In genomic region chr9:109012009-109012875, GRCh38 we compare ENCODE assay signal across 8 cellular contexts. TPM values are rescaled to one million over a fixed set of nuclear protein-coding genes. Genes with fewer than 3 reads are reported as not detected.
DNase-seq lines count a peak whose midpoint lies in the region; ATAC-seq, FAIRE-seq and TF ChIP-seq lines count a peak whose summit lies in the region.

No MANE protein-coding gene starts in this region.

- BruUV-seq in HepG2 (replicated peaks; lab: Mats Ljungman, UMichigan) = TSS peak; percentile 50

- H3K79me2 ChIP-seq in HepG2 (ENCODE audit: insufficient read depth, low read length) = peaks cover 51% of the 10 kb centered on the region

- peak overlapping the region; percentile 98 for H3K4me2 ChIP-seq in HepG2 (ENCODE audit: low read depth, low read length)

- no peaks in the 10 kb centered on the region for H3K27me3 Mint-ChIP-seq in activated CD4-positive, alpha-beta T cell treated with anti-CD3 and anti-CD28 coated beads for 36 hours
- no peaks in the 10 kb centered on the region for H3K27me3 Mint-ChIP-seq in dendritic cell treated with granulocyte-macrophage colony-stimulating factor and Interleukin-4, amounts not matched to agents 40 ng/mL and 50 ng/mL, for 4 days

- peak; percentile 19 for ATAC-seq in HG02623 (IDR thresholded peaks at IDR 0.05; ENCODE audit: unreplicated experiment)
- peak; percentile 51 for ATAC-seq in activated CD4-positive, alpha-beta T cell treated with anti-CD3 and anti-CD28 coated beads for 36 hours
- ATAC-seq in HepG2 = peak; percentile 49

- POLR2A ChIA-PET in activated CD4-positive, alpha-beta T cell treated with anti-CD3 and anti-CD28 coated beads for 36 hours (lab: Charles Lee) = no interaction called here
- POLR2A ChIA-PET in HepG2 (lab: Yijun Ruan, JAX) = interaction anchor here (1.0 to 1.7 kb wide), 2 partner anchors 8 to 11 kb away, joined by 3 to 4 read pairs; no protein-coding TSS in a partner anchor

- FAIRE-seq in GM12891 (lab: Jason Lieb, UNC) (peak; percentile 76), HepG2 (lab: Jason Lieb, UNC) (no peak)

- TF ChIP-seq POLR2A in GM12891 (IDR thresholded peaks at IDR 0.05; ENCODE audit: low read depth, low read length) = no peak
- peak in 1 of 2 experiments; percentile 39; a peak in 1 of 4 replicates for TF ChIP-seq POLR2A in HepG2 (IDR thresholded peaks at IDR 0.05; ENCODE audit: insufficient read depth in 1 of 2, low read depth in 2 of 2, low read length in 2 of 2)

- intact Hi-C loops in activated CD4-positive, alpha-beta T cell treated with anti-CD3 and anti-CD28 coated beads for 36 hours (cut with DNase I, micrococcal nuclease) = loop anchor here (1.0 to 5.0 kb wide), 10 partner anchors 85 to 1770 kb away; partner anchors contain the start of genes EPB41L4B (in 1 of the 2), KLF4 (in 1 of the 2), RAD23B (in 1 of the 2) and TXN (in 1 of the 2)
- intact Hi-C loops in dendritic cell treated with granulocyte-macrophage colony-stimulating factor and Interleukin-4, amounts not matched to agents 40 ng/mL and 50 ng/mL, for 4 days (cut with micrococcal nuclease) = loop anchor here (5.0 kb wide), 2 partner anchors 80 to 105 kb away; partner anchors contain the start of genes ABITRAM, ELP1 and TMEM245
- intact Hi-C loops in HepG2 (cut with micrococcal nuclease; ENCODE audit: unreplicated experiment) = loop anchor here (5.0 kb wide), 1 partner anchor 110 kb away; no protein-coding TSS in a partner anchor

- 2% methylated on average over 20 of the region's 29 CpGs for WGBS in HepG2 (ENCODE audit: low lambda C conversion rate)

- TF ChIP-seq EP300 in HepG2 (IDR thresholded peaks at IDR 0.05; ENCODE audit: low read depth in 2 of 2, low read length in 2 of 2) (no peak), HepG2 (CRISPR knock-in tag; IDR thresholded peaks at IDR 0.05; ENCODE audit: borderline replicate concordance) (no peak)

- CTCF ChIA-PET in activated CD4-positive, alpha-beta T cell treated with anti-CD3 and anti-CD28 coated beads for 36 hours (lab: Charles Lee) = interaction anchor here (0.7 kb wide), 1 partner anchor 58 kb away, joined by 3 read pairs; no protein-coding TSS in a partner anchor
- CTCF ChIA-PET in HepG2 (lab: Yijun Ruan, JAX; ENCODE audit: low intra/inter-chr PET ratio, low total read pairs) = no interaction called here

- peaks cover 47% of the 10 kb centered on the region for H3K4me1 ChIP-seq in HepG2 (ENCODE audit: insufficient read depth, low read length)

- peak overlapping the region; percentile 83 for H3K9ac ChIP-seq in HepG2 (ENCODE audit: insufficient read depth, low read depth, low read length)

- no peaks in the 10 kb centered on the region for H3K9me3 ChIP-seq in HepG2 (ENCODE audit: low read length)

- peak overlapping the region; percentile 82 for H3K27ac Mint-ChIP-seq in activated CD4-positive, alpha-beta T cell treated with anti-CD3 and anti-CD28 coated beads for 36 hours
- H3K27ac Mint-ChIP-seq in dendritic cell treated with granulocyte-macrophage colony-stimulating factor and Interleukin-4, amounts not matched to agents 40 ng/mL and 50 ng/mL, for 4 days = peak overlapping the region; percentile 93

- no peaks in the 10 kb centered on the region for H3K36me3 ChIP-seq in HepG2 (replicated peaks in 1 of 2; ENCODE audit: control insufficient read depth in 1 of 2, insufficient read depth in 2 of 2, low read length in 2 of 2)

- H3K4me3 ChIP-seq in HepG2 (replicated peaks in 1 of 3; ENCODE audit: insufficient read depth in 1 of 3, low read depth in 2 of 3, low read length in 3 of 3) = peak overlapping the region; percentile 81 to 95 (median 90)

- TF ChIP-seq RAD21 in HepG2 (CRISPR knock-in tag; IDR thresholded peaks at IDR 0.05) = no peak

- in situ Hi-C loops in HepG2 (cut with HindIII; ENCODE audit: extremely low pct_ligation_motif_present, low pct_unique_long_range_greater_than_20kb) = no loop called here

- H4K20me1 ChIP-seq in HepG2 (ENCODE audit: insufficient read depth, low read length) = peaks cover 3% of the 10 kb centered on the region; the same call in 1 of the 2 replicates

- TF ChIP-seq CTCF in HepG2 (CRISPR knock-in tag; IDR thresholded peaks at IDR 0.05) = no peak

- peaks cover 32% of the 10 kb centered on the region for H3K4me1 Mint-ChIP-seq in activated CD4-positive, alpha-beta T cell treated with anti-CD3 and anti-CD28 coated beads for 36 hours
- H3K4me1 Mint-ChIP-seq in dendritic cell treated with granulocyte-macrophage colony-stimulating factor and Interleukin-4, amounts not matched to agents 40 ng/mL and 50 ng/mL, for 4 days (ENCODE audit: low read depth) = peaks cover 53% of the 10 kb centered on the region

- no peaks in the 10 kb centered on the region; a peak in 1 of 5 replicates for H3K27me3 ChIP-seq in HepG2 (ENCODE audit: control insufficient read depth in 1 of 2, insufficient read depth in 2 of 2, low read length in 2 of 2)

- H3K9me3 Mint-ChIP-seq in activated CD4-positive, alpha-beta T cell treated with anti-CD3 and anti-CD28 coated beads for 36 hours (ENCODE audit: low read depth) = no peaks in the 10 kb centered on the region
- H3K9me3 Mint-ChIP-seq in dendritic cell treated with granulocyte-macrophage colony-stimulating factor and Interleukin-4, amounts not matched to agents 40 ng/mL and 50 ng/mL, for 4 days = no peaks in the 10 kb centered on the region

- peak; percentile 27 for DNase-seq in GM12891 (ENCODE audit: insufficient read length, low spot score)
- DNase-seq in NCI-H146 treated with DMSO at 0.1 percent for 48 hours (lab: John Stamatoyannopoulos, UW; ENCODE audit: unreplicated experiment) = peak; percentile 5
- peak; percentile 75 for DNase-seq in activated CD4-positive, alpha-beta T cell treated with anti-CD3 and anti-CD28 coated beads for 36 hours
- DNase-seq in HepG2 (ENCODE audit: low spot score) = peak; percentile 47
- DNase-seq in stimulated activated CD4-positive, alpha-beta T cell treated with anti-CD3 and anti-CD28 coated beads, Interleukin-2, amount 100 ng/mL, for 48 hours = peak; percentile 23 to 31
- DNase-seq in NCI-H128 (lab: John Stamatoyannopoulos, UW; ENCODE audit: unreplicated experiment) = no peak

- H2AFZ ChIP-seq in HepG2 (ENCODE audit: low read length) = no peak overlapping the region

- peak overlapping the region; percentile 86 for H3K27ac ChIP-seq in HepG2 (ENCODE audit: extremely low read length, insufficient read depth, low read length)

- H3K4me3 Mint-ChIP-seq in activated CD4-positive, alpha-beta T cell treated with anti-CD3 and anti-CD28 coated beads for 36 hours = peak overlapping the region; percentile 87
- H3K4me3 Mint-ChIP-seq in dendritic cell treated with granulocyte-macrophage colony-stimulating factor and Interleukin-4, amounts not matched to agents 40 ng/mL and 50 ng/mL, for 4 days = peak overlapping the region; percentile 97

- no peaks in the 10 kb centered on the region for H3K36me3 Mint-ChIP-seq in activated CD4-positive, alpha-beta T cell treated with anti-CD3 and anti-CD28 coated beads for 36 hours (ENCODE audit: low read depth)
- peaks cover 23% of the 10 kb centered on the region for H3K36me3 Mint-ChIP-seq in dendritic cell treated with granulocyte-macrophage colony-stimulating factor and Interleukin-4, amounts not matched to agents 40 ng/mL and 50 ng/mL, for 4 days (ENCODE audit: low read depth)

TF ChIP-seq in GM12891, 5 proteins besides CTCF, POLR2A, EP300 and RAD21:
- TF ChIP-seq SPI1 (IDR thresholded peaks at IDR 0.05; ENCODE audit: low read depth, low read length) (no peak), TAF1 (IDR thresholded peaks at IDR 0.05; ENCODE audit: low read depth, low read length) (no peak), PAX5 (IDR thresholded peaks at IDR 0.05; ENCODE audit: insufficient read depth, low read length, severe bottlenecking) (no peak), POU2F2 (IDR thresholded peaks at IDR 0.05; ENCODE audit: low read depth, low read length) (no peak), POLR2AphosphoS5 (IDR thresholded peaks at IDR 0.05; ENCODE audit: low read depth, low read length) (no peak)

TF ChIP-seq in HepG2, 621 proteins besides CTCF, POLR2A, EP300 and RAD21 (continues in another document):
- TF ChIP-seq IKZF4 (CRISPR knock-in tag; IDR thresholded peaks at IDR 0.05; ENCODE audit: borderline replicate concordance, low read depth, not compliant biosample characterization) (no peak), CREM (IDR thresholded peaks at IDR 0.05) (peak; percentile 35; the same call in 1 of the 2 replicates), CREM (CRISPR knock-in tag; IDR thresholded peaks at IDR 0.05) (no peak), ATF4 (CRISPR knock-in tag; IDR thresholded peaks at IDR 0.05) (peak in 1 of 2 experiments; percentile 31; a peak in 1 of 4 replicates)

RNA-seq across cellular contexts. Expression of gene CTNNAL1, which starts 1.1 kb away (rescaled TPM):
- 17.9 TPM for polyA plus RNA-seq in GM12891 (2012; ENCODE audit: low read depth, missing spikeins)
- 10 to 100 TPM; 13.0 to 16.4 TPM for total RNA-seq in activated CD4-positive, alpha-beta T cell treated with anti-CD3 and anti-CD28 coated beads for 36 hours
- total RNA-seq in HepG2 (2016; rRNA removed; fragmentation: Illumina TruSeq; extraction: Trizol) = 162 and 227 TPM in 2 replicates
- 53.8 and 56.6 TPM in 2 replicates for total RNA-seq in HepG2 (2016; cell fraction: cytosol; rRNA removed; fragmentation: Illumina TruSeq; extraction: Trizol; ENCODE audit: low read depth)
- 167 and 237 TPM in 2 replicates for total RNA-seq in HepG2 (2016; cell fraction: insoluble cytoplasmic fraction; rRNA removed; fragmentation: Illumina TruSeq; extraction: Trizol)
- 106 and 117 TPM in 2 replicates for total RNA-seq in HepG2 (2016; cell fraction: membrane; rRNA removed; fragmentation: Illumina TruSeq; extraction: Trizol)
- 61.8 and 66.6 TPM in 2 replicates for total RNA-seq in HepG2 (2016; cell fraction: nucleus; rRNA removed; fragmentation: Illumina TruSeq; extraction: Trizol)
- polyA plus RNA-seq in HepG2 (2011; rRNA removed) = 19.9 and 32.0 TPM in 2 replicates
- 14.6 and 17.1 TPM in 2 replicates for polyA plus RNA-seq in HepG2 (2011; cell fraction: cytosol; rRNA removed)
- 5.7 and 8.6 TPM in 2 replicates for polyA plus RNA-seq in HepG2 (2011; cell fraction: nucleus; rRNA removed)
- polyA plus RNA-seq in HepG2 (2012) = 37.5 and 38.0 TPM in 2 replicates
- 41.8 and 48.7 TPM in 2 replicates for polyA plus RNA-seq in HepG2 (2016; cell fraction: cytosol; fragmentation: Illumina TruSeq; extraction: Trizol; ENCODE audit: low read depth)
- 146 and 166 TPM in 2 replicates for polyA plus RNA-seq in HepG2 (2016; cell fraction: insoluble cytoplasmic fraction; fragmentation: Illumina TruSeq; extraction: Trizol; ENCODE audit: low read depth)
- polyA plus RNA-seq in HepG2 (2016; cell fraction: membrane; fragmentation: Illumina TruSeq; extraction: Trizol; ENCODE audit: low read depth) = 62.0 and 63.7 TPM in 2 replicates
- 65.5 and 72.3 TPM in 2 replicates for polyA plus RNA-seq in HepG2 (2016; cell fraction: nucleus; fragmentation: Illumina TruSeq; extraction: Trizol; ENCODE audit: insufficient read depth, low read depth)
- 6.1 and 7.3 TPM in 2 replicates for polyA minus RNA-seq in HepG2 (2011; rRNA and poly(A)+ RNA removed; ENCODE audit: low replicate concordance)
- 19.1 and 19.5 TPM in 2 replicates for polyA minus RNA-seq in HepG2 (2011; cell fraction: cytosol; rRNA and poly(A)+ RNA removed)
- 20.9 and 21.8 TPM in 2 replicates for polyA minus RNA-seq in HepG2 (2011; cell fraction: nucleus; rRNA and poly(A)+ RNA removed)
